ENCODE assay signal across 8 cellular contexts in genomic region chr17:61837175-61838051, GRCh38. TPM values are rescaled to one million over a fixed set of nuclear protein-coding genes. Genes with fewer than 3 reads are reported as not detected.
A peak's percentile ranks its signal among the peaks of the same experiment; 100 is the strongest.
DNase-seq lines count a peak whose midpoint lies in the region; ATAC-seq, FAIRE-seq and TF ChIP-seq lines count a peak whose summit lies in the region.

No MANE protein-coding gene starts in this region.

- intact Hi-C loops in kidney (cut with DNase I) = no loop called here

- no peak for ATAC-seq in HG03025 (IDR thresholded peaks at IDR 0.05; ENCODE audit: low FRiP score, unreplicated experiment)

- H3K4me3 ChIP-seq in NB4 (ENCODE audit: low read depth, low read length) (no peak overlapping the region), kidney (ENCODE audit: low read length in 2 of 2) (no peak overlapping the region)

- no peak for TF ChIP-seq POLR2A in NB4 (IDR thresholded peaks at IDR 0.05; ENCODE audit: extremely low read depth, insufficient read length)

- peak; percentile 67 for TF ChIP-seq CTCF in NB4 (IDR thresholded peaks at IDR 0.05; ENCODE audit: low read depth, low read length)
- peak; percentile 58 for TF ChIP-seq CTCF in kidney (IDR thresholded peaks at IDR 0.05; ENCODE audit: borderline replicate concordance, extremely low read depth, insufficient read depth)

- DNase-seq in NK-92 treated with Interleukin-12 subunit alpha and Interleukin-12 subunit beta, amount 100 ng/mL, for 24 hours (lab: John Stamatoyannopoulos, UW) = peak; percentile 14
- DNase-seq in NK-92 (lab: John Stamatoyannopoulos, UW; ENCODE audit: unreplicated experiment) (no peak), NB4 (ENCODE audit: low read depth) (peak; percentile 72), T-helper 1 cell (peak; percentile 8 to 46 (median 23)), brain pericyte (ENCODE audit: low read depth, low spot score) (peak; percentile 20), kidney (no peak)
- DNase-seq in stimulated activated CD4-positive, alpha-beta T cell treated with anti-CD3 and anti-CD28 coated beads, Interleukin-4, amount 100 ng/mL, for 24 hours = peak; percentile 56

- no peaks in the 10 kb centered on the region for H3K4me1 ChIP-seq in kidney (ENCODE audit: control insufficient read depth in 1 of 2, insufficient read depth in 1 of 2, low read depth in 1 of 2, low read length in 2 of 2)

- no peaks in the 10 kb centered on the region for H3K9me3 ChIP-seq in kidney (ENCODE audit: control insufficient read depth in 1 of 2, low read length in 2 of 2)

- no peaks in the 10 kb centered on the region for H3K36me3 ChIP-seq in kidney (ENCODE audit: control insufficient read depth in 1 of 2, insufficient read depth in 2 of 2, low read length in 2 of 2)

- H3K27ac ChIP-seq in kidney (ENCODE audit: low read depth in 2 of 2, low read length in 2 of 2) = no peak overlapping the region

- peak; percentile 60 for FAIRE-seq in kidney (lab: Jason Lieb, UNC)

- no peak overlapping the region for H3K9ac ChIP-seq in kidney (ENCODE audit: low read length in 2 of 2)

RNA-seq across cellular contexts. Expression of gene BRIP1, which starts 25.9 kb away (rescaled TPM):
- 0.54 TPM for total RNA-seq in kidney
- polyA plus RNA-seq in kidney (ENCODE audit: insufficient read depth, low read depth, low replicate concordance) = not detected

Comparison
In these comparisons a context has a peak if more than half of its experiments do, and no peak if none do; other contexts are left out.
1. DNase-seq: peak in NK-92 treated with Interleukin-12 subunit alpha and Interleukin-12 subunit beta, amount 100 ng/mL, for 24 hours (single experiment), NB4 (single experiment), T-helper 1 cell (5 of 5), brain pericyte (single experiment) and stimulated activated CD4-positive, alpha-beta T cell treated with anti-CD3 and anti-CD28 coated beads, Interleukin-4, amount 100 ng/mL, for 24 hours (single experiment); none in NK-92 (single experiment) and kidney (single experiment).